8 cellular contexts compared by ENCODE assay signal in the genomic region with DNA sequence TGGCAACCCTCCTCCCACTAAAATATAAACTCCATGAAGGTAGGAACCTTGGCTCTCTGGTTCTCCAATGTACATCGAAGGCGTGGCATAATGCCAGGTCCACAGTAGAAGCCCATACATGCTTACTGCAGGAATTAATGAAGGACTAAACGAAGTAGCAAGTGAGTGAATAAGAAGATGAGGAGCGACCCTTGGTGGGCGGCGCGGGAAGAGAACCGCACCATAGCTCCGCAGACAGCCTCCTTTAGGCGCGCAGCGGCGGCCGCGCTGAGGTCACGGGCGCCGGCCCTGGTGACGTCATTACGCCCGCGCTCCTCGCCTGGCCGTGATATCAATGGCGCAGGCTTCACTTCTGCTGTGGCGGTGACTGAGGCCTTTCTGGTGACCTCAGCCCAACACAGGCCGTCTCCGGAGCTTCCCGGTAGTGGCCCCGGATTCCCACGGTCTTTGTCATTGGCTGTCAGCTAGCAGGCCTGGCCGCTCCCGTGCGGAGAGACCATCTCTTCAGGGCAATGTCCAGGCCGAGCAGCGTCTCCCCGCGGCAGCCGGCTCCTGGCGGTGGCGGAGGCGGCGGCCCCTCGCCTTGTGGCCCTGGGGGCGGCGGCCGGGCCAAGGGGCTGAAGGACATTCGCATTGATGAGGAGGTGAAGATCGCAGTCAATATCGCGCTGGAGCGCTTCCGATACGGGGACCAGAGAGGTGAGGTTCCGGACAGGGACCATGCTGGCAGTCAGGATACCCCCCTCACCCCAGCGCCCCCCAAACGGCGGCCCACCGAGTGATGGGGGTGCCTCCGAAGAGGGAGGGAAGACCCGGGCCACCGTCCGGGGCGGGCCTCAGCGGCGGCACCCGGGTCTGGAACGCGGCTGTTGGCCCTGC. TPM values are rescaled to one million over a fixed set of nuclear protein-coding genes. Genes with fewer than 3 reads are reported as not detected.
A peak's percentile ranks its signal among the peaks of the same experiment; 100 is the strongest.
DNase-seq lines count a peak whose midpoint lies in the region; ATAC-seq lines count a peak whose summit lies in the region.

A gene (plus strand): TSS at position 311 of the 879 bp plus-strand sequence. CDS start 202 bp downstream, at position 513.

- peaks cover 27% of the 10 kb centered on the region for H3K4me1 Mint-ChIP-seq in activated CD4-positive, alpha-beta T cell treated with anti-CD3 and anti-CD28 coated beads, Interleukin-2, amount 10 ng/mL, durations not matched to agents 7 days and 5 days

- peak within 1 kb of the TSS; percentile 89 for H3K27ac Mint-ChIP-seq in activated CD4-positive, alpha-beta T cell treated with anti-CD3 and anti-CD28 coated beads, Interleukin-2, amount 10 ng/mL, durations not matched to agents 7 days and 5 days

- H3K36me3 Mint-ChIP-seq in activated CD4-positive, alpha-beta T cell treated with anti-CD3 and anti-CD28 coated beads, Interleukin-2, amount 10 ng/mL, durations not matched to agents 7 days and 5 days (ENCODE audit: low read depth): peaks cover 21% of the 10 kb centered on the region

- H3K4me2 ChIP-seq in BLaER1: peak within 1 kb of the TSS; percentile 95

- peak within 1 kb of the TSS; percentile 94 for H3K27ac ChIP-seq in BLaER1

- DNase-seq in GM19238 (ENCODE audit: insufficient read length, low spot score) (peak; percentile 46), NCI-H524 treated with DMSO at 0.1 percent for 48 hours (lab: John Stamatoyannopoulos, UW) (peak; percentile 59), cortex of kidney (lab: John Stamatoyannopoulos, UW) (peak; percentile 43), left lobe of liver (ENCODE audit: low spot score) (peak; percentile 89)
- peak; percentile 86 for DNase-seq in activated CD4-positive, alpha-beta T cell treated with anti-CD3 and anti-CD28 coated beads, Interleukin-2, amount 10 ng/mL, durations not matched to agents 7 days and 5 days
- peak; percentile 86 for DNase-seq in stimulated activated CD4-positive, alpha-beta T cell treated with anti-CD3 and anti-CD28 coated beads, Interleukin-2, amount 100 ng/mL, for 48 hours

- H3K4me3 Mint-ChIP-seq in activated CD4-positive, alpha-beta T cell treated with anti-CD3 and anti-CD28 coated beads, Interleukin-2, amount 10 ng/mL, durations not matched to agents 7 days and 5 days: peak within 1 kb of the TSS; percentile 90

- H3K9me3 ChIP-seq in BLaER1: no peaks in the 10 kb centered on the region

- POLR2A ChIA-PET in activated CD4-positive, alpha-beta T cell treated with anti-CD3 and anti-CD28 coated beads, Interleukin-2, amount 10 ng/mL, durations not matched to agents 7 days and 5 days (lab: Charles Lee): no interaction called here

- CTCF ChIA-PET in activated CD4-positive, alpha-beta T cell treated with anti-CD3 and anti-CD28 coated beads, Interleukin-2, amount 10 ng/mL, durations not matched to agents 7 days and 5 days (lab: Charles Lee): interaction anchor here (0.6 to 1.7 kb wide), 5 partner anchors 11 to 909 kb away, joined by 3 to 4 read pairs (median 4); no protein-coding TSS in a partner anchor

- peaks cover 16% of the 10 kb centered on the region for H3K27me3 Mint-ChIP-seq in activated CD4-positive, alpha-beta T cell treated with anti-CD3 and anti-CD28 coated beads, Interleukin-2, amount 10 ng/mL, durations not matched to agents 7 days and 5 days

- peak within 1 kb of the TSS; percentile 97 for H3K9ac ChIP-seq in BLaER1

- peaks cover 18% of the 10 kb centered on the region; the same call in 1 of the 2 replicates for H3K36me3 ChIP-seq in BLaER1

- ATAC-seq in HG03442 (IDR thresholded peaks at IDR 0.05; ENCODE audit: unreplicated experiment): peak; percentile 98
- ATAC-seq in left lobe of liver: peak; percentile 93

- 0 out of 2 replicates have a peak, but pooled peaks cover 8% of the 10 kb centered on the region for H4K20me1 ChIP-seq in BLaER1

- H3K27me3 ChIP-seq in BLaER1: no peaks in the 10 kb centered on the region

- H3K9me3 Mint-ChIP-seq in activated CD4-positive, alpha-beta T cell treated with anti-CD3 and anti-CD28 coated beads, Interleukin-2, amount 10 ng/mL, durations not matched to agents 7 days and 5 days: no peaks in the 10 kb centered on the region

- peaks cover 23% of the 10 kb centered on the region for H3K4me1 ChIP-seq in BLaER1

- peak within 1 kb of the TSS; percentile 93 for H3K4me3 ChIP-seq in BLaER1

RNA-seq across cellular contexts. Expression of the gene that starts here (rescaled TPM):
- 10 to 100 TPM; 24.9 to 30.5 TPM for total RNA-seq in activated CD4-positive, alpha-beta T cell treated with anti-CD3 and anti-CD28 coated beads, Interleukin-2, amount 10 ng/mL, durations not matched to agents 7 days and 5 days
- 12.5 TPM for total RNA-seq in left lobe of liver

Comparison
In these comparisons a context has a peak if more than half of its experiments do, and no peak if none do; other contexts are left out.
1. Peak in every context shown above with its lines: DNase-seq, ATAC-seq, H3K4me3 ChIP-seq and H3K27ac ChIP-seq.